8 cellular contexts compared by ENCODE assay signal in genomic region chr9:91426123-91426745, GRCh38. TPM values are rescaled to one million over a fixed set of nuclear protein-coding genes. Genes with fewer than 3 reads are reported as not detected.
A peak's percentile ranks its signal among the peaks of the same experiment; 100 is the strongest.
DNase-seq lines count a peak whose midpoint lies in the region; ATAC-seq and TF ChIP-seq lines count a peak whose summit lies in the region.

No MANE protein-coding gene starts in this region.

- BruUV-seq in A673 (replicated peaks; lab: Mats Ljungman, UMichigan), result no TSS peak

- H3K27me3 ChIP-seq in A673 (replicated peaks; ENCODE audit: insufficient read depth, low read depth, low read length, poor library complexity) (no peaks in the 10 kb centered on the region), brain microvascular endothelial cell (replicated peaks) (no peaks in the 10 kb centered on the region)

- ATAC-seq in mucosa of descending colon (no peak), GM21723 (IDR thresholded peaks at IDR 0.05; ENCODE audit: unreplicated experiment) (no peak), GM19324 (IDR thresholded peaks at IDR 0.05; ENCODE audit: low FRiP score, unreplicated experiment) (no peak)

- CTCF ChIA-PET in A673 (lab: Charles Lee), result interaction anchor here (0.7 to 1.5 kb wide), 4 partner anchors 135 to 511 kb away, joined by 3 to 27 read pairs (median 4); no protein-coding TSS in a partner anchor

- peak; percentile 60 for DNase-seq in A673 (ENCODE audit: low spot score)
- DNase-seq in EL, result peak; percentile 44
- DNase-seq in NCI-H2196 (lab: John Stamatoyannopoulos, UW; ENCODE audit: unreplicated experiment), result peak; percentile 59
- peak; percentile 28 for DNase-seq in brain microvascular endothelial cell
- DNase-seq in mucosa of descending colon, result peak in 1 of 3 donors; percentile 38
- no peak for DNase-seq in stimulated activated CD8-positive, alpha-beta memory T cell treated with anti-CD3 and anti-CD28 coated beads, Interleukin-4, amount 100 ng/mL, for 48 hours

- intact Hi-C loops in A673 (cut with micrococcal nuclease; ENCODE audit: unreplicated experiment), result loop anchor here (1.0 to 10.0 kb wide), 4 partner anchors 231 to 511 kb away; no protein-coding TSS in a partner anchor
- intact Hi-C loops in mucosa of descending colon (cut with DNase I, micrococcal nuclease), result loop anchor here (10.0 kb wide), 3 partner anchors 231 to 511 kb away; no protein-coding TSS in a partner anchor

- H3K9me3 ChIP-seq in A673 (ENCODE audit: low read depth, low read length, poor library complexity, severe bottlenecking) (no peaks in the 10 kb centered on the region), mucosa of descending colon (no peaks in the 10 kb centered on the region)

- H3K27ac ChIP-seq in A673 (ENCODE audit: low read depth, low read length, poor library complexity, severe bottlenecking) (no peak overlapping the region), brain microvascular endothelial cell (no peak overlapping the region)

- no peaks in the 10 kb centered on the region for H3K36me3 ChIP-seq in A673 (ENCODE audit: insufficient read depth, low read length, poor library complexity, severe bottlenecking)
- H3K36me3 ChIP-seq in brain microvascular endothelial cell (replicated peaks), result no peaks in the 10 kb centered on the region
- H3K36me3 ChIP-seq in mucosa of descending colon (ENCODE audit: low read depth), result no peaks in the 10 kb centered on the region

- TF ChIP-seq CTCF in A673 (conservative IDR thresholded peaks at IDR 0.05; ENCODE audit: low read depth, low read length) (peak; percentile 62), brain microvascular endothelial cell (IDR thresholded peaks at IDR 0.05; ENCODE audit: low read depth, low read length, missing control alignments) (peak; percentile 57), mucosa of descending colon (IDR thresholded peaks at IDR 0.05) (peak; percentile 10)

- peaks cover 4% of the 10 kb centered on the region for H3K4me1 ChIP-seq in A673 (ENCODE audit: insufficient read depth, low read length, poor library complexity, severe bottlenecking)
- peaks cover 17% of the 10 kb centered on the region for H3K4me1 ChIP-seq in mucosa of descending colon (ENCODE audit: low read depth)

- no peak overlapping the region for H3K4me3 ChIP-seq in A673 (ENCODE audit: low read depth, low read length, poor library complexity, severe bottlenecking)
- H3K4me3 ChIP-seq in brain microvascular endothelial cell (ENCODE audit: low read depth, low read length), result no peak overlapping the region
- no peak overlapping the region for H3K4me3 ChIP-seq in mucosa of descending colon

- POLR2A ChIA-PET in A673 (lab: Charles Lee; ENCODE audit: low non-redundant PET), result interaction anchor here (0.5 kb wide), 1 partner anchor 511 kb away, joined by 4 read pairs; no protein-coding TSS in a partner anchor

- in situ Hi-C loops in brain microvascular endothelial cell (cut with HindIII; ENCODE audit: low pct_ligation_motif_present, low sequenced_read_pairs), result no loop called here

RNA-seq across cellular contexts. Expression of gene NFIL3, which starts 2.6 kb away (rescaled TPM):
- total RNA-seq in A673 (2021) (12.5 and 14.5 TPM in 2 replicates), mucosa of descending colon (10 to 100 TPM; 17.7 to 41.9 (median 20.6) TPM)

Comparison
In these comparisons a context has a peak if more than half of its experiments do, and no peak if none do; other contexts are left out.
1. CTCF ChIP-seq: peak in every context shown above with its lines; median percentile 62 in A673; 57 in brain microvascular endothelial cell; 10 in mucosa of descending colon.